In the genomic region with DNA sequence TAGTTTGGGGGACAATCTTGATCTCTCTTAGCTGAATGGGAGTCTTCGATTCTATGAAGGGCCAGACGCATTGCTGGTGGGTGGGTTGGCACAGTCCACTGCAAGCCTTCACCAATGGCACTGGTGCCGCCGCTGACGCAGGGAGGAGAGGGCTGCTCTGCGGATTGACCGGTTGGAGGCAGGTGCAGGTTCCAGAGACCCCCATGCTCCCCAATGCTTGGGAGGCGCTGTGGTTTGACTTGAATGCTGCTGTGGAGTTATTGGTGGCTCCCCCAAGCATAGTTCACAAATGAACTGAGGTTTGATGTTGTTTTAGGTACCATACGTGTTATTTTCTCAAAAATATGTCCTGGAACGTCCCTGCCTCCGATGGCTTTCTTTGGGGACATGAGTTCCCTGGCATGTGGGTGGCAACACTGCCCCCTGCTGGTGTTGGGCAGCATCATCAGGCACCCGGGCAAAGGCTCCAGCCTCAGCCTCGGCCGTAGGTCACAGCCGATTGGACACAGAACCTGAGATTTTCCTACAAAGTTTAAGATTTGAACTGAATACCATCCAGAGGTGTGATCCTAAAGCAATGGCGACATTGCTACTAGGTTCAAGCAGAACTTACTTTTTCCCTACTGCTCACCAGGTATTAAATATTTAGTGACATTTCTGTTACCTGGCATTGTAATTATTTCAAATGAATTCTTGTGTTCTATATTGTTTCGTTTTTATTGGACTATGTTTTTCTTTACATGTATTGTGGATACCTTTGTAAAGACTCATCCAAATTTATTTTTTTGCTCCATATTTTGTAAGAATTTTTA, we compare ENCODE assay signal across 8 cellular contexts.
DNase-seq lines count a peak whose midpoint lies in the region; ATAC-seq and TF ChIP-seq lines count a peak whose summit lies in the region.

No MANE protein-coding gene starts in this region.

- no peaks in the 10 kb centered on the region for H3K36me3 Mint-ChIP-seq in activated T-helper 2 cell treated with anti-CD3 and anti-CD28 coated beads, Interferon-gamma antibody, Interleukin-2, Interleukin-4, amounts not matched to agents 10 μg/mL and 5 μg/mL and 100 μg/mL, durations not matched to agents 14 hours and 24 hours and 36 hours (ENCODE audit: low read depth)

- H3K4me3 ChIP-seq in foreskin fibroblast (ENCODE audit: low read depth in 1 of 2, low read length in 2 of 2) = no peak overlapping the region

- peaks cover 3% of the 10 kb centered on the region for H3K4me1 Mint-ChIP-seq in activated T-helper 2 cell treated with anti-CD3 and anti-CD28 coated beads, Interferon-gamma antibody, Interleukin-2, Interleukin-4, amounts not matched to agents 10 μg/mL and 5 μg/mL and 100 μg/mL, durations not matched to agents 14 hours and 24 hours and 36 hours (ENCODE audit: low read depth)

- no peak overlapping the region for H3K4me3 Mint-ChIP-seq in activated T-helper 2 cell treated with anti-CD3 and anti-CD28 coated beads, Interferon-gamma antibody, Interleukin-2, Interleukin-4, amounts not matched to agents 10 μg/mL and 5 μg/mL and 100 μg/mL, durations not matched to agents 14 hours and 24 hours and 36 hours (ENCODE audit: low read depth)

- DNase-seq in D341Med (ENCODE audit: low spot score) (peak; percentile 89), HS-27A (ENCODE audit: low read depth) (peak; percentile 20), RPMI8226 (peak; percentile 68), foreskin fibroblast (peak; percentile 62 to 90), nucleus accumbens (lab: John Stamatoyannopoulos, UW) (peak in 49 of 56 donors; percentile 20 to 87 (median 56)), superior temporal gyrus (ENCODE audit: extremely low spot score) (peak; percentile 88)
- peak; percentile 58 for DNase-seq in activated T-helper 2 cell treated with anti-CD3 and anti-CD28 coated beads, Interferon-gamma antibody, Interleukin-2, Interleukin-4, amounts not matched to agents 10 μg/mL and 5 μg/mL and 100 μg/mL, durations not matched to agents 14 hours and 24 hours and 36 hours (ENCODE audit: low spot score)

- no peak overlapping the region for H3K27ac Mint-ChIP-seq in activated T-helper 2 cell treated with anti-CD3 and anti-CD28 coated beads, Interferon-gamma antibody, Interleukin-2, Interleukin-4, amounts not matched to agents 10 μg/mL and 5 μg/mL and 100 μg/mL, durations not matched to agents 14 hours and 24 hours and 36 hours

- H3K9me3 Mint-ChIP-seq in activated T-helper 2 cell treated with anti-CD3 and anti-CD28 coated beads, Interferon-gamma antibody, Interleukin-2, Interleukin-4, amounts not matched to agents 10 μg/mL and 5 μg/mL and 100 μg/mL, durations not matched to agents 14 hours and 24 hours and 36 hours = no peaks in the 10 kb centered on the region

- peaks cover 10% of the 10 kb centered on the region for H3K27me3 Mint-ChIP-seq in activated T-helper 2 cell treated with anti-CD3 and anti-CD28 coated beads, Interferon-gamma antibody, Interleukin-2, Interleukin-4, amounts not matched to agents 10 μg/mL and 5 μg/mL and 100 μg/mL, durations not matched to agents 14 hours and 24 hours and 36 hours (ENCODE audit: low read depth)

- TF ChIP-seq CTCF in foreskin fibroblast (IDR thresholded peaks at IDR 0.05; ENCODE audit: low read depth, low read length) = peak; percentile 96

- peak; percentile 86 for ATAC-seq in GM19463 (IDR thresholded peaks at IDR 0.05; ENCODE audit: unreplicated experiment)

- intact Hi-C loops in activated T-helper 2 cell treated with anti-CD3 and anti-CD28 coated beads, Interferon-gamma antibody, Interleukin-2, Interleukin-4, amounts not matched to agents 10 μg/mL and 5 μg/mL and 100 μg/mL, durations not matched to agents 14 hours and 24 hours and 36 hours (cut with micrococcal nuclease) = loop anchor here (1.0 to 5.0 kb wide), 6 partner anchors 102 to 597 kb away; no protein-coding TSS in a partner anchor

Comparison
In these comparisons a context has a peak if more than half of its experiments do, and no peak if none do; other contexts are left out.
1. DNase-seq: peak in every context shown above with its lines; median percentile 89 in D341Med; 88 in superior temporal gyrus; 76 in foreskin fibroblast; 68 in RPMI8226; 58 in activated T-helper 2 cell treated with anti-CD3 and anti-CD28 coated beads, Interferon-gamma antibody, Interleukin-2, Interleukin-4, amounts not matched to agents 10 μg/mL and 5 μg/mL and 100 μg/mL, durations not matched to agents 14 hours and 24 hours and 36 hours; 56 in nucleus accumbens; 20 in HS-27A.